Comparison of ENCODE assay signal across 1 cellular context in the genomic region with DNA sequence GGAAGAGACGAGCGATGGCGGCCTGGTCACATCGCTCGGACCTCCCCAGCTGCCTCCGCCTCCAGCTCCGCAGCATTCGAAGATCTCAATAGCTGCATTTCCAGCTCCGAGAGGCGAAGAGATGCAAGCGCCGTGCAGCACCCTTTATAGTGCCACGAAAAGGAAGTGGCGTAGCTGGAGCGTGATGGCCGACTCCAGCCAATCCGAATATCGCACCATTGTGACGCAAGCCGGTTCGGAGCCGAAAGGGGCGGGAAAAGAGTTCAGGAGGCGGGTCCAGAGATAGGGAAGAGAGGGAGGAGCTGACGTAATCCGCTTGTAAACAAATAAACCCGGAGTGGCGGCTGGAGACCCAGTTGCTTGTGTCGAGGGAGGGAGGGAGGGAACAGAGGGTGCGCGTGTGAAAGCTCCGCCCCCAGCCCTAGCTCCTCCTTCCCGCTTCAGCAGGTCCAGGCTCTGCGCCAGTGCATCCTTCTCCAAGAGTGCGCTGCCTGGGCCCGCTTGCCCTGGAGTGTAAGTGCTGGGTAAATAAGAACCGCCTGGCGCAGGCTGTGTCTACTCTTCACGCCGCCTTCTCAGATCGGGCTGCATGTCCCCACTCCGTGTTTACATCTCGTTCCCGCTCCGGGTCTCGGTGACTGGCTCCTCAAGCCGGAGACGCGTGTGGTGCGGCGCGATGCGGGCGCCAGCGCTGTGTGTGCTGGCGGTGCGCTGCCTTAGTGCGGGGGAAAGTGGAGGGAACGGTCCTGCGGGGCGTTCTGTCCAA.
A peak's percentile ranks its signal among the peaks of the same experiment; 100 is the strongest.
TF ChIP-seq lines count a peak whose summit lies in the region.

A gene with protein sequence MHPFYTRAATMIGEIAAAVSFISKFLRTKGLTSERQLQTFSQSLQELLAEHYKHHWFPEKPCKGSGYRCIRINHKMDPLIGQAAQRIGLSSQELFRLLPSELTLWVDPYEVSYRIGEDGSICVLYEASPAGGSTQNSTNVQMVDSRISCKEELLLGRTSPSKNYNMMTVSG (minus strand): TSS at position 116 of the 766 bp plus-strand sequence. CDS start 311 bp downstream, outside the sequence.

TF ChIP-seq in K562, 482 proteins besides CTCF, POLR2A, EP300 and RAD21 (continued from another document and continues in another):
- TF ChIP-seq, protein P1, sequence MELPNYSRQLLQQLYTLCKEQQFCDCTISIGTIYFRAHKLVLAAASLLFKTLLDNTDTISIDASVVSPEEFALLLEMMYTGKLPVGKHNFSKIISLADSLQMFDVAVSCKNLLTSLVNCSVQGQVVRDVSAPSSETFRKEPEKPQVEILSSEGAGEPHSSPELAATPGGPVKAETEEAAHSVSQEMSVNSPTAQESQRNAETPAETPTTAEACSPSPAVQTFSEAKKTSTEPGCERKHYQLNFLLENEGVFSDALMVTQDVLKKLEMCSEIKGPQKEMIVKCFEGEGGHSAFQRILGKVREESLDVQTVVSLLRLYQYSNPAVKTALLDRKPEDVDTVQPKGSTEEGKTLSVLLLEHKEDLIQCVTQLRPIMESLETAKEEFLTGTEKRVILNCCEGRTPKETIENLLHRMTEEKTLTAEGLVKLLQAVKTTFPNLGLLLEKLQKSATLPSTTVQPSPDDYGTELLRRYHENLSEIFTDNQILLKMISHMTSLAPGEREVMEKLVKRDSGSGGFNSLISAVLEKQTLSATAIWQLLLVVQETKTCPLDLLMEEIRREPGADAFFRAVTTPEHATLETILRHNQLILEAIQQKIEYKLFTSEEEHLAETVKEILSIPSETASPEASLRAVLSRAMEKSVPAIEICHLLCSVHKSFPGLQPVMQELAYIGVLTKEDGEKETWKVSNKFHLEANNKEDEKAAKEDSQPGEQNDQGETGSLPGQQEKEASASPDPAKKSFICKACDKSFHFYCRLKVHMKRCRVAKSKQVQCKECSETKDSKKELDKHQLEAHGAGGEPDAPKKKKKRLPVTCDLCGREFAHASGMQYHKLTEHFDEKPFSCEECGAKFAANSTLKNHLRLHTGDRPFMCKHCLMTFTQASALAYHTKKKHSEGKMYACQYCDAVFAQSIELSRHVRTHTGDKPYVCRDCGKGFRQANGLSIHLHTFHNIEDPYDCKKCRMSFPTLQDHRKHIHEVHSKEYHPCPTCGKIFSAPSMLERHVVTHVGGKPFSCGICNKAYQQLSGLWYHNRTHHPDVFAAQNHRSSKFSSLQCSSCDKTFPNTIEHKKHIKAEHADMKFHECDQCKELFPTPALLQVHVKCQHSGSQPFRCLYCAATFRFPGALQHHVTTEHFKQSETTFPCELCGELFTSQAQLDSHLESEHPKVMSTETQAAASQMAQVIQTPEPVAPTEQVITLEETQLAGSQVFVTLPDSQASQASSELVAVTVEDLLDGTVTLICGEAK (IDR thresholded peaks at IDR 0.05): peak; percentile 72
- TF ChIP-seq, protein P1 (CRISPR knock-in tag; IDR thresholded peaks at IDR 0.05): no peak
- TF ChIP-seq, protein P2, sequence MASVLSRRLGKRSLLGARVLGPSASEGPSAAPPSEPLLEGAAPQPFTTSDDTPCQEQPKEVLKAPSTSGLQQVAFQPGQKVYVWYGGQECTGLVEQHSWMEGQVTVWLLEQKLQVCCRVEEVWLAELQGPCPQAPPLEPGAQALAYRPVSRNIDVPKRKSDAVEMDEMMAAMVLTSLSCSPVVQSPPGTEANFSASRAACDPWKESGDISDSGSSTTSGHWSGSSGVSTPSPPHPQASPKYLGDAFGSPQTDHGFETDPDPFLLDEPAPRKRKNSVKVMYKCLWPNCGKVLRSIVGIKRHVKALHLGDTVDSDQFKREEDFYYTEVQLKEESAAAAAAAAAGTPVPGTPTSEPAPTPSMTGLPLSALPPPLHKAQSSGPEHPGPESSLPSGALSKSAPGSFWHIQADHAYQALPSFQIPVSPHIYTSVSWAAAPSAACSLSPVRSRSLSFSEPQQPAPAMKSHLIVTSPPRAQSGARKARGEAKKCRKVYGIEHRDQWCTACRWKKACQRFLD (CRISPR knock-in tag; IDR thresholded peaks at IDR 0.05): 0 out of 2 replicates have a peak, but pooled peaks have one; percentile 52
- TF ChIP-seq RFX5 (IDR thresholded peaks at IDR 0.05; ENCODE audit: low read depth, low read length): peak; percentile 65; the same call in 1 of the 2 replicates
- TF ChIP-seq WHSC1 (IDR thresholded peaks at IDR 0.05; ENCODE audit: low read length): no peak
- TF ChIP-seq TEAD2 (tag; IDR thresholded peaks at IDR 0.05): no peak
- no peak for TF ChIP-seq TCF7 (IDR thresholded peaks at IDR 0.05; ENCODE audit: borderline replicate concordance)
- TF ChIP-seq, protein P3, sequence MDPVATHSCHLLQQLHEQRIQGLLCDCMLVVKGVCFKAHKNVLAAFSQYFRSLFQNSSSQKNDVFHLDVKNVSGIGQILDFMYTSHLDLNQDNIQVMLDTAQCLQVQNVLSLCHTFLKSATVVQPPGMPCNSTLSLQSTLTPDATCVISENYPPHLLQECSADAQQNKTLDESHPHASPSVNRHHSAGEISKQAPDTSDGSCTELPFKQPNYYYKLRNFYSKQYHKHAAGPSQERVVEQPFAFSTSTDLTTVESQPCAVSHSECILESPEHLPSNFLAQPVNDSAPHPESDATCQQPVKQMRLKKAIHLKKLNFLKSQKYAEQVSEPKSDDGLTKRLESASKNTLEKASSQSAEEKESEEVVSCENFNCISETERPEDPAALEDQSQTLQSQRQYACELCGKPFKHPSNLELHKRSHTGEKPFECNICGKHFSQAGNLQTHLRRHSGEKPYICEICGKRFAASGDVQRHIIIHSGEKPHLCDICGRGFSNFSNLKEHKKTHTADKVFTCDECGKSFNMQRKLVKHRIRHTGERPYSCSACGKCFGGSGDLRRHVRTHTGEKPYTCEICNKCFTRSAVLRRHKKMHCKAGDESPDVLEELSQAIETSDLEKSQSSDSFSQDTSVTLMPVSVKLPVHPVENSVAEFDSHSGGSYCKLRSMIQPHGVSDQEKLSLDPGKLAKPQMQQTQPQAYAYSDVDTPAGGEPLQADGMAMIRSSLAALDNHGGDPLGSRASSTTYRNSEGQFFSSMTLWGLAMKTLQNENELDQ (CRISPR knock-in tag; IDR thresholded peaks at IDR 0.05; ENCODE audit: borderline replicate concordance): no peak
- no peak for TF ChIP-seq SIX5 (IDR thresholded peaks at IDR 0.05; ENCODE audit: borderline replicate concordance in 1 of 2, insufficient read depth in 1 of 2, low read depth in 1 of 2, low read length in 2 of 2)
- TF ChIP-seq MTA2 (IDR thresholded peaks at IDR 0.05; ENCODE audit: low read depth): no peak
- TF ChIP-seq POLR2AphosphoS2 (IDR thresholded peaks at IDR 0.05; ENCODE audit: low read length): peak; percentile 97
- no peak for TF ChIP-seq TRIM28 (IDR thresholded peaks at IDR 0.05)
- peak in 1 of 2 experiments; percentile 61; a peak in 3 of 4 replicates for TF ChIP-seq MAZ (CRISPR knock-in tag; conservative IDR thresholded peaks at IDR 0.05 in 1 of 2, IDR thresholded peaks at IDR 0.05 in 1 of 2)
- TF ChIP-seq, protein P4, sequence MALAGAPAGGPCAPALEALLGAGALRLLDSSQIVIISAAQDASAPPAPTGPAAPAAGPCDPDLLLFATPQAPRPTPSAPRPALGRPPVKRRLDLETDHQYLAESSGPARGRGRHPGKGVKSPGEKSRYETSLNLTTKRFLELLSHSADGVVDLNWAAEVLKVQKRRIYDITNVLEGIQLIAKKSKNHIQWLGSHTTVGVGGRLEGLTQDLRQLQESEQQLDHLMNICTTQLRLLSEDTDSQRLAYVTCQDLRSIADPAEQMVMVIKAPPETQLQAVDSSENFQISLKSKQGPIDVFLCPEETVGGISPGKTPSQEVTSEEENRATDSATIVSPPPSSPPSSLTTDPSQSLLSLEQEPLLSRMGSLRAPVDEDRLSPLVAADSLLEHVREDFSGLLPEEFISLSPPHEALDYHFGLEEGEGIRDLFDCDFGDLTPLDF (CRISPR knock-in tag; IDR thresholded peaks at IDR 0.05): peak; percentile 78
- 0 out of 2 replicates have a peak, but pooled peaks have one; percentile 43 for TF ChIP-seq ETV1 (tag; conservative IDR thresholded peaks at IDR 0.05; ENCODE audit: low read depth)
- TF ChIP-seq CREB1 (IDR thresholded peaks at IDR 0.05): peak; percentile 95
- TF ChIP-seq CREB1 (CRISPR knock-in tag; IDR thresholded peaks at IDR 0.05): peak; percentile 92
- TF ChIP-seq PHF20 (IDR thresholded peaks at IDR 0.05; ENCODE audit: partially characterized antibody): peak; percentile 47
- TF ChIP-seq XRCC3 (IDR thresholded peaks at IDR 0.05): no peak
- TF ChIP-seq TCFL5 (CRISPR knock-in tag; conservative IDR thresholded peaks at IDR 0.05): no peak
- TF ChIP-seq, protein P5, sequence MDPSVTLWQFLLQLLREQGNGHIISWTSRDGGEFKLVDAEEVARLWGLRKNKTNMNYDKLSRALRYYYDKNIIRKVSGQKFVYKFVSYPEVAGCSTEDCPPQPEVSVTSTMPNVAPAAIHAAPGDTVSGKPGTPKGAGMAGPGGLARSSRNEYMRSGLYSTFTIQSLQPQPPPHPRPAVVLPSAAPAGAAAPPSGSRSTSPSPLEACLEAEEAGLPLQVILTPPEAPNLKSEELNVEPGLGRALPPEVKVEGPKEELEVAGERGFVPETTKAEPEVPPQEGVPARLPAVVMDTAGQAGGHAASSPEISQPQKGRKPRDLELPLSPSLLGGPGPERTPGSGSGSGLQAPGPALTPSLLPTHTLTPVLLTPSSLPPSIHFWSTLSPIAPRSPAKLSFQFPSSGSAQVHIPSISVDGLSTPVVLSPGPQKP (CRISPR knock-in tag; IDR thresholded peaks at IDR 0.05): no peak
- TF ChIP-seq ZNF121 (CRISPR knock-in tag; conservative IDR thresholded peaks at IDR 0.05): no peak
- TF ChIP-seq ZNF174 (CRISPR knock-in tag; IDR thresholded peaks at IDR 0.05): no peak
- TF ChIP-seq PHTF2 (CRISPR knock-in tag; IDR thresholded peaks at IDR 0.05): no peak
- no peak for TF ChIP-seq ESRRB (CRISPR knock-in tag; IDR thresholded peaks at IDR 0.05; ENCODE audit: borderline replicate concordance)
- TF ChIP-seq HDAC1 (IDR thresholded peaks at IDR 0.05): peak in 1 of 2 experiments; percentile 82; a peak in 2 of 4 replicates
- no peak for TF ChIP-seq ZNF76 (CRISPR knock-in tag; IDR thresholded peaks at IDR 0.05; ENCODE audit: borderline replicate concordance)
- TF ChIP-seq, protein P6, sequence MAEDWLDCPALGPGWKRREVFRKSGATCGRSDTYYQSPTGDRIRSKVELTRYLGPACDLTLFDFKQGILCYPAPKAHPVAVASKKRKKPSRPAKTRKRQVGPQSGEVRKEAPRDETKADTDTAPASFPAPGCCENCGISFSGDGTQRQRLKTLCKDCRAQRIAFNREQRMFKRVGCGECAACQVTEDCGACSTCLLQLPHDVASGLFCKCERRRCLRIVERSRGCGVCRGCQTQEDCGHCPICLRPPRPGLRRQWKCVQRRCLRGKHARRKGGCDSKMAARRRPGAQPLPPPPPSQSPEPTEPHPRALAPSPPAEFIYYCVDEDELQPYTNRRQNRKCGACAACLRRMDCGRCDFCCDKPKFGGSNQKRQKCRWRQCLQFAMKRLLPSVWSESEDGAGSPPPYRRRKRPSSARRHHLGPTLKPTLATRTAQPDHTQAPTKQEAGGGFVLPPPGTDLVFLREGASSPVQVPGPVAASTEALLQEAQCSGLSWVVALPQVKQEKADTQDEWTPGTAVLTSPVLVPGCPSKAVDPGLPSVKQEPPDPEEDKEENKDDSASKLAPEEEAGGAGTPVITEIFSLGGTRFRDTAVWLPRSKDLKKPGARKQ (CRISPR knock-in tag; IDR thresholded peaks at IDR 0.05): no peak
- no peak for TF ChIP-seq HDAC3 (IDR thresholded peaks at IDR 0.05; ENCODE audit: borderline replicate concordance, partially characterized antibody)
- TF ChIP-seq, protein P7, sequence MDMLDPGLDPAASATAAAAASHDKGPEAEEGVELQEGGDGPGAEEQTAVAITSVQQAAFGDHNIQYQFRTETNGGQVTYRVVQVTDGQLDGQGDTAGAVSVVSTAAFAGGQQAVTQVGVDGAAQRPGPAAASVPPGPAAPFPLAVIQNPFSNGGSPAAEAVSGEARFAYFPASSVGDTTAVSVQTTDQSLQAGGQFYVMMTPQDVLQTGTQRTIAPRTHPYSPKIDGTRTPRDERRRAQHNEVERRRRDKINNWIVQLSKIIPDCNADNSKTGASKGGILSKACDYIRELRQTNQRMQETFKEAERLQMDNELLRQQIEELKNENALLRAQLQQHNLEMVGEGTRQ (CRISPR knock-in tag; IDR thresholded peaks at IDR 0.05): peak; percentile 36
- TF ChIP-seq, protein P8, sequence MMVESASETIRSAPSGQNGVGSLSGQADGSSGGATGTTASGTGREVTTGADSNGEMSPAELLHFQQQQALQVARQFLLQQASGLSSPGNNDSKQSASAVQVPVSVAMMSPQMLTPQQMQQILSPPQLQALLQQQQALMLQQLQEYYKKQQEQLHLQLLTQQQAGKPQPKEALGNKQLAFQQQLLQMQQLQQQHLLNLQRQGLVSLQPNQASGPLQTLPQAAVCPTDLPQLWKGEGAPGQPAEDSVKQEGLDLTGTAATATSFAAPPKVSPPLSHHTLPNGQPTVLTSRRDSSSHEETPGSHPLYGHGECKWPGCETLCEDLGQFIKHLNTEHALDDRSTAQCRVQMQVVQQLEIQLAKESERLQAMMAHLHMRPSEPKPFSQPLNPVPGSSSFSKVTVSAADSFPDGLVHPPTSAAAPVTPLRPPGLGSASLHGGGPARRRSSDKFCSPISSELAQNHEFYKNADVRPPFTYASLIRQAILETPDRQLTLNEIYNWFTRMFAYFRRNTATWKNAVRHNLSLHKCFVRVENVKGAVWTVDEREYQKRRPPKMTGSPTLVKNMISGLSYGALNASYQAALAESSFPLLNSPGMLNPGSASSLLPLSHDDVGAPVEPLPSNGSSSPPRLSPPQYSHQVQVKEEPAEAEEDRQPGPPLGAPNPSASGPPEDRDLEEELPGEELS (CRISPR knock-in tag; IDR thresholded peaks at IDR 0.05; ENCODE audit: borderline replicate concordance): no peak
- TF ChIP-seq KDM4B (IDR thresholded peaks at IDR 0.05; ENCODE audit: borderline replicate concordance in 2 of 2, low read depth in 1 of 2): no peak
- TF ChIP-seq ARNT (IDR thresholded peaks at IDR 0.05): peak; percentile 29 to 43; a peak in 1 of 4 replicates
- TF ChIP-seq DPF2 (IDR thresholded peaks at IDR 0.05): no peak
- TF ChIP-seq ZNF717 (CRISPR knock-in tag; IDR thresholded peaks at IDR 0.05): no peak
- TF ChIP-seq ZBED1 (IDR thresholded peaks at IDR 0.05): peak; percentile 86
